In genomic region chr4:87543835-87544461, GRCh38 we compare ENCODE assay signal across 8 cellular contexts. TPM values are rescaled to one million over a fixed set of nuclear protein-coding genes. Genes with fewer than 3 reads are reported as not detected.
DNase-seq lines count a peak whose midpoint lies in the region; ATAC-seq and TF ChIP-seq lines count a peak whose summit lies in the region.

No MANE protein-coding gene starts in this region.

- intact Hi-C loops in left lung (cut with DNase I), result no loop called here

- H3K4me3 ChIP-seq in brain microvascular endothelial cell (ENCODE audit: low read depth, low read length) (no peak overlapping the region), left lung (no peak overlapping the region)

- no peaks in the 10 kb centered on the region for H3K9me3 ChIP-seq in left lung

- ATAC-seq in left lung (peak; percentile 87), HG02970 (IDR thresholded peaks at IDR 0.05; ENCODE audit: low FRiP score, unreplicated experiment) (no peak)
- no peak for ATAC-seq in stimulated activated memory B cell treated with anti-CD40 and anti-IgM and Interleukin-4, amounts not matched to agents 10 μg/mL and 1 μg/mL and 100 μg/mL, for 72 hours

- peaks cover 11% of the 10 kb centered on the region for H3K27me3 Mint-ChIP-seq in stimulated activated memory B cell treated with anti-CD40 and anti-IgM and Interleukin-4, amounts not matched to agents 10 μg/mL and 1 μg/mL and 100 μg/mL, for 72 hours

- H3K4me3 Mint-ChIP-seq in stimulated activated memory B cell treated with anti-CD40 and anti-IgM and Interleukin-4, amounts not matched to agents 10 μg/mL and 1 μg/mL and 100 μg/mL, for 72 hours, result no peak overlapping the region

- no peaks in the 10 kb centered on the region for H3K36me3 Mint-ChIP-seq in stimulated activated memory B cell treated with anti-CD40 and anti-IgM and Interleukin-4, amounts not matched to agents 10 μg/mL and 1 μg/mL and 100 μg/mL, for 72 hours

- DNase-seq in COLO829 (ENCODE audit: low spot score), result peak; percentile 83
- peak; percentile 50 for DNase-seq in KBM-7
- DNase-seq in brain microvascular endothelial cell, result peak; percentile 59
- no peak for DNase-seq in left lung
- no peak for DNase-seq in NCI-H187 treated with DMSO at 0.1 percent for 48 hours (lab: John Stamatoyannopoulos, UW)
- no peak for DNase-seq in inferior parietal cortex (ENCODE audit: extremely low spot score)

- H3K27ac ChIP-seq in brain microvascular endothelial cell (no peak overlapping the region), left lung (no peak overlapping the region)

- H3K4me1 ChIP-seq in left lung, result no peaks in the 10 kb centered on the region

- in situ Hi-C loops in KBM-7 (cut with MboI; ENCODE audit: low pct_unique_long_range_greater_than_20kb, low sequenced_read_pairs), result no loop called here
- in situ Hi-C loops in brain microvascular endothelial cell (cut with HindIII; ENCODE audit: low pct_ligation_motif_present, low sequenced_read_pairs), result loop anchor here (25.0 kb wide), 1 partner anchor 293 kb away; the partner anchor contains the start of gene MEPE

- TF ChIP-seq CTCF in brain microvascular endothelial cell (IDR thresholded peaks at IDR 0.05; ENCODE audit: low read depth, low read length, missing control alignments) (peak; percentile 77), left lung (IDR thresholded peaks at IDR 0.05) (peak; percentile 43 to 53)

- H3K27me3 ChIP-seq in brain microvascular endothelial cell (replicated peaks), result no peaks in the 10 kb centered on the region
- no peaks in the 10 kb centered on the region for H3K27me3 ChIP-seq in left lung

- H3K4me1 Mint-ChIP-seq in stimulated activated memory B cell treated with anti-CD40 and anti-IgM and Interleukin-4, amounts not matched to agents 10 μg/mL and 1 μg/mL and 100 μg/mL, for 72 hours, result no peaks in the 10 kb centered on the region

- H3K36me3 ChIP-seq in brain microvascular endothelial cell (replicated peaks), result no peaks in the 10 kb centered on the region
- no peaks in the 10 kb centered on the region for H3K36me3 ChIP-seq in left lung

- no peak overlapping the region for H3K27ac Mint-ChIP-seq in stimulated activated memory B cell treated with anti-CD40 and anti-IgM and Interleukin-4, amounts not matched to agents 10 μg/mL and 1 μg/mL and 100 μg/mL, for 72 hours

- no peaks in the 10 kb centered on the region for H3K9me3 Mint-ChIP-seq in stimulated activated memory B cell treated with anti-CD40 and anti-IgM and Interleukin-4, amounts not matched to agents 10 μg/mL and 1 μg/mL and 100 μg/mL, for 72 hours

RNA-seq across cellular contexts. Expression of gene SPARCL1, which starts 14.8 kb away (rescaled TPM):
- total RNA-seq in left lung, result 100 to 1,000 TPM; 241 to 296 TPM

Comparison
In these comparisons a context has a peak if more than half of its experiments do, and no peak if none do; other contexts are left out.
1. DNase-seq: peak in COLO829 (single experiment), KBM-7 (single experiment) and brain microvascular endothelial cell (single experiment); none in left lung (0 of 2), NCI-H187 treated with DMSO at 0.1 percent for 48 hours (single experiment) and inferior parietal cortex (single experiment).